29 cellular contexts compared by ENCODE assay signal in genomic region chr22:36460202-36460601, GRCh38. TPM values are rescaled to one million over a fixed set of nuclear protein-coding genes. Genes with fewer than 3 reads are reported as not detected.
DNase-seq lines count a peak whose midpoint lies in the region; ATAC-seq and TF ChIP-seq lines count a peak whose summit lies in the region.
"Had no signal": no experiment of that assay in that cellular context is flagged by ENCODE, and none has a peak within 500 bp of the region (broad histone marks: within the 10 kb centered on the region; RNA-seq: fewer than 3 reads in every experiment).

No MANE protein-coding gene starts in this region.

- no peak overlapping the region for H3K18ac ChIP-seq in IMR-90 (ENCODE audit: low read depth, low read length)

- H2AFZ ChIP-seq in IMR-90 (replicated peaks; ENCODE audit: low read length, poor library complexity) = no peak overlapping the region

- no peak overlapping the region for H4K5ac ChIP-seq in IMR-90 (ENCODE audit: low read depth, low read length)

- TF ChIP-seq CTCF in IMR-90 (conservative IDR thresholded peaks at IDR 0.05; ENCODE audit: low read depth, low read length) = no peak
- no peak for TF ChIP-seq CTCF in neural crest cell (conservative IDR thresholded peaks at IDR 0.05)
- TF ChIP-seq CTCF in thoracic aorta (IDR thresholded peaks at IDR 0.05) = no peak
- no peak for TF ChIP-seq CTCF in glutamatergic neuron (IDR thresholded peaks at IDR 0.05; ENCODE audit: partially characterized antibody, unreplicated experiment)

- H2BK5ac ChIP-seq in IMR-90 (ENCODE audit: low read depth, low read length, poor library complexity, severe bottlenecking) = no peak overlapping the region

- no peak overlapping the region for H4K8ac ChIP-seq in IMR-90 (ENCODE audit: low read depth in 2 of 2, low read length in 2 of 2)

- H3K4me3 Mint-ChIP-seq in effector memory CD8-positive, alpha-beta T cell = no peak overlapping the region
- no peak overlapping the region for H3K4me3 Mint-ChIP-seq in neural crest cell
- no peak overlapping the region for H3K4me3 Mint-ChIP-seq in glutamatergic neuron (ENCODE audit: unreplicated experiment)
- H3K4me3 Mint-ChIP-seq: activated CD8-positive, alpha-beta T cell treated with anti-CD3 and anti-CD28 coated beads, Interleukin-2, amount 10 ng/mL, durations not matched to agents 7 days and 5 days; activated naive CD8-positive, alpha-beta T cell treated with anti-CD3 and anti-CD28 coated beads, Interleukin-2, amount 50 U/mL, for 24 hours; CD4-positive, alpha-beta memory T cell; T-helper 1 cell treated with Interleukin-12 subunit alpha and Interleukin-12 subunit beta and Interleukin-4 antibody, amounts not matched to agents 30 μg/mL and 1 μg/mL, for 36 hours had no signal

- H3K4me1 ChIP-seq in IMR-90 (ENCODE audit: control insufficient read depth, insufficient read depth, low read length) (peaks cover 23% of the 10 kb centered on the region), thoracic aorta (ENCODE audit: control insufficient read depth in 1 of 2, low read depth in 2 of 2) (peaks cover 42 to 78% of the 10 kb centered on the region in 2 donors)

- H3K56ac ChIP-seq in IMR-90 (ENCODE audit: extremely low read depth, insufficient read depth, low read length) = no peak overlapping the region

- peak overlapping the region; percentile 49 to 52 for H3K27ac Mint-ChIP-seq in effector memory CD8-positive, alpha-beta T cell
- H3K27ac Mint-ChIP-seq in neural crest cell (ENCODE audit: unreplicated experiment) (peak overlapping the region; percentile 62), glutamatergic neuron (ENCODE audit: unreplicated experiment) (no peak overlapping the region)
- H3K27ac Mint-ChIP-seq: activated naive CD8-positive, alpha-beta T cell treated with anti-CD3 and anti-CD28 coated beads, Interleukin-2, amount 50 U/mL, for 24 hours; T-helper 1 cell treated with Interleukin-12 subunit alpha and Interleukin-12 subunit beta and Interleukin-4 antibody, amounts not matched to agents 30 μg/mL and 1 μg/mL, for 36 hours had no signal

- H3K23ac ChIP-seq in IMR-90 (ENCODE audit: low read depth, low read length) = no peak overlapping the region

- H2BK15ac ChIP-seq in IMR-90 (ENCODE audit: low read depth, low read length) = peak overlapping the region; percentile 62; the same call in 1 of the 3 replicates

- no peak overlapping the region for H3K9ac ChIP-seq in IMR-90 (ENCODE audit: low read depth, low read length)

- no peak overlapping the region for H3K4me3 ChIP-seq in IMR-90 (ENCODE audit: insufficient read depth, low read depth, low read length)
- no peak overlapping the region for H3K4me3 ChIP-seq in thoracic aorta
- H3K4me3 ChIP-seq: mucosa of descending colon, tibial nerve had no signal

- H4K91ac ChIP-seq in IMR-90 (ENCODE audit: insufficient read depth, low read depth, low read length) = peak overlapping the region; percentile 56; the same call in 1 of the 2 replicates

- dilution Hi-C loops in IMR-90 (cut with HindIII; ENCODE audit: low sequenced_read_pairs, unreplicated experiment) = no loop called here

- POLR2A ChIA-PET in IMR-90 (lab: Charles Lee; ENCODE audit: unreplicated experiment) = no interaction called here

- no peaks in the 10 kb centered on the region for H3K27me3 Mint-ChIP-seq in effector memory CD8-positive, alpha-beta T cell
- H3K27me3 Mint-ChIP-seq in neural crest cell (ENCODE audit: low read depth) (no peaks in the 10 kb centered on the region), glutamatergic neuron (ENCODE audit: unreplicated experiment) (peaks cover 2% of the 10 kb centered on the region)
- H3K27me3 Mint-ChIP-seq: activated naive CD8-positive, alpha-beta T cell treated with anti-CD3 and anti-CD28 coated beads, Interleukin-2, amount 50 U/mL, for 24 hours; CD4-positive, alpha-beta memory T cell had no signal

- TF ChIP-seq RAD21 in IMR-90 (IDR thresholded peaks at IDR 0.05; ENCODE audit: low read length) = no peak

- H3K36me3 Mint-ChIP-seq in effector memory CD8-positive, alpha-beta T cell (ENCODE audit: insufficient read depth) = peaks cover 6% of the 10 kb centered on the region
- no peaks in the 10 kb centered on the region for H3K36me3 Mint-ChIP-seq in neural crest cell (ENCODE audit: low read depth)
- no peaks in the 10 kb centered on the region for H3K36me3 Mint-ChIP-seq in glutamatergic neuron (ENCODE audit: unreplicated experiment)
- H3K36me3 Mint-ChIP-seq: CD4-positive, alpha-beta memory T cell had no signal

- ATAC-seq in IMR-90 (ENCODE audit: low read depth) (no peak), thoracic aorta (ENCODE audit: insufficient number of reproducible peaks, low FRiP score, low read depth) (no peak), GM19452 (IDR thresholded peaks at IDR 0.05; ENCODE audit: unreplicated experiment) (no peak)
- ATAC-seq in effector memory CD8-positive, alpha-beta T cell (replicated peaks) = no peak
- no peak for ATAC-seq in stimulated activated naive CD8-positive, alpha-beta T cell treated with anti-CD3 and anti-CD28 coated beads, Interleukin-15, Interleukin-2, amounts not matched to agents 100 U/mL and 50 U/mL, for 24 hours
- ATAC-seq: activated CD8-positive, alpha-beta T cell treated with anti-CD3 and anti-CD28 coated beads, Interleukin-2, amount 10 ng/mL, durations not matched to agents 7 days and 5 days; activated naive CD8-positive, alpha-beta T cell treated with anti-CD3 and anti-CD28 coated beads, Interleukin-2, amount 50 U/mL, for 24 hours; foreskin keratinocyte; left ventricle myocardium superior had no signal

- no peak for DNase-seq in IMR-90
- no peak for DNase-seq in effector memory CD8-positive, alpha-beta T cell
- no peak for DNase-seq in neural crest cell (ENCODE audit: low read depth, low spot score)
- DNase-seq in thoracic aorta (ENCODE audit: low spot score) = no peak
- no peak for DNase-seq in HuH-7 (ENCODE audit: low spot score)
- DNase-seq in glutamatergic neuron = no peak
- no peak for DNase-seq in stimulated activated naive CD8-positive, alpha-beta T cell treated with anti-CD3 and anti-CD28 coated beads, Interleukin-15, Interleukin-2, amounts not matched to agents 100 U/mL and 50 U/mL, for 24 hours
- DNase-seq: activated CD4-positive, CD25-positive, alpha-beta regulatory T cell treated with anti-CD3 and anti-CD28 coated beads, Interleukin-2, amount 50 U/mL, for 72 hours; activated CD8-positive, alpha-beta T cell treated with anti-CD3 and anti-CD28 coated beads, Interleukin-2, amount 10 ng/mL, durations not matched to agents 7 days and 5 days; activated gamma-delta T cell; activated naive CD8-positive, alpha-beta T cell treated with anti-CD3 and anti-CD28 coated beads, Interleukin-2, amount 50 U/mL, for 24 hours; brain microvascular endothelial cell; CD4-positive, alpha-beta memory T cell; DMS53; effector CD8-positive, alpha-beta T cell; foreskin keratinocyte; GF-D8; hypothalamus; Karpas-422; left ventricle myocardium superior; mucosa of descending colon; NCI-H1436 treated with DMSO at 0.1 percent for 48 hours; NCI-H524; RPMI8226; stimulated activated CD4-positive, alpha-beta T cell treated with anti-CD3 and anti-CD28 coated beads, Interleukin-4, amount 100 ng/mL, for 24 hours; stimulated activated naive CD4-positive, alpha-beta T cell treated with Interleukin-2 at 50 U/mL for 16 hours had no signal

- H4K20me1 ChIP-seq in IMR-90 (ENCODE audit: insufficient read depth, low read length) = no peaks in the 10 kb centered on the region

- H3K9me3 Mint-ChIP-seq in effector memory CD8-positive, alpha-beta T cell = no peaks in the 10 kb centered on the region
- no peaks in the 10 kb centered on the region for H3K9me3 Mint-ChIP-seq in neural crest cell
- H3K9me3 Mint-ChIP-seq in glutamatergic neuron (ENCODE audit: unreplicated experiment) = peaks cover 2% of the 10 kb centered on the region
- H3K9me3 Mint-ChIP-seq: activated naive CD8-positive, alpha-beta T cell treated with anti-CD3 and anti-CD28 coated beads, Interleukin-2, amount 50 U/mL, for 24 hours; CD4-positive, alpha-beta memory T cell; T-helper 1 cell treated with Interleukin-12 subunit alpha and Interleukin-12 subunit beta and Interleukin-4 antibody, amounts not matched to agents 30 μg/mL and 1 μg/mL, for 36 hours had no signal

- no CpG with 5 or more reads among the region's 8 CpGs for WGBS in IMR-90 (ENCODE audit: extremely low coverage in 2 of 2, insufficient read length in 1 of 2), 2 experiments

- no peaks in the 10 kb centered on the region for H3K27me3 ChIP-seq in IMR-90 (ENCODE audit: control insufficient read depth, insufficient read depth, low read length)
- no peaks in the 10 kb centered on the region for H3K27me3 ChIP-seq in thoracic aorta (replicated peaks; ENCODE audit: insufficient read depth)
- H3K27me3 ChIP-seq: brain microvascular endothelial cell, foreskin keratinocyte, tibial nerve had no signal

- H3K14ac ChIP-seq in IMR-90 (replicated peaks; ENCODE audit: low read depth, low read length) = no peak overlapping the region

- CTCF ChIA-PET in IMR-90 (lab: Yijun Ruan, JAX) = no interaction called here

- H3K9me1 ChIP-seq in IMR-90 (ENCODE audit: insufficient read depth, low read length) = peaks cover 14% of the 10 kb centered on the region

- H3K27ac ChIP-seq in IMR-90 (ENCODE audit: insufficient read depth, low read length) (no peak overlapping the region), thoracic aorta (peak overlapping the region; percentile 95 to 96)
- H3K27ac ChIP-seq: brain microvascular endothelial cell, foreskin keratinocyte, tibial nerve had no signal

- H2BK120ac ChIP-seq in IMR-90 (ENCODE audit: low read depth, low read length) = peak overlapping the region; percentile 61; the same call in 1 of the 2 replicates

- in situ Hi-C loops in IMR-90 (cut with MboI; ENCODE audit: low sequenced_read_pairs) = no loop called here

- H3K4me1 Mint-ChIP-seq in effector memory CD8-positive, alpha-beta T cell (ENCODE audit: low read depth in 2 of 2) = peaks cover 9 to 17% of the 10 kb centered on the region in 2 donors
- H3K4me1 Mint-ChIP-seq in neural crest cell = peaks cover 14% of the 10 kb centered on the region
- peaks cover 11% of the 10 kb centered on the region for H3K4me1 Mint-ChIP-seq in glutamatergic neuron (ENCODE audit: low read depth, unreplicated experiment)

- peak overlapping the region; percentile 16 for H2AK5ac ChIP-seq in IMR-90 (ENCODE audit: low read depth, low read length)

- H3K4me2 ChIP-seq in IMR-90 (ENCODE audit: low read depth, low read length) = no peak overlapping the region

- no TSS peak for BruUV-seq in IMR-90 (replicated peaks; lab: Mats Ljungman, UMichigan)

- H2AK9ac ChIP-seq in IMR-90 (replicated peaks; ENCODE audit: low read depth, low read length, poor library complexity) = no peak overlapping the region

- peak overlapping the region; percentile 46 for H3K4ac ChIP-seq in IMR-90 (ENCODE audit: low read depth, low read length)

- intact Hi-C loops in IMR-90 (cut with micrococcal nuclease) = no loop called here

- H2BK20ac ChIP-seq in IMR-90 (ENCODE audit: low read depth, low read length) = peak overlapping the region; percentile 81

- peaks cover 0 to 46% of the 10 kb centered on the region in 2 experiments; a peak in 2 of 4 replicates for H3K79me1 ChIP-seq in IMR-90 (ENCODE audit: low read depth in 1 of 2, low read length in 2 of 2)

- no peaks in the 10 kb centered on the region for H3K36me3 ChIP-seq in IMR-90 (ENCODE audit: control insufficient read depth, insufficient read depth, low read length)
- H3K36me3 ChIP-seq in thoracic aorta = no peaks in the 10 kb centered on the region
- H3K36me3 ChIP-seq: brain microvascular endothelial cell, tibial nerve had no signal

- no peak for TF ChIP-seq POLR2A in IMR-90 (IDR thresholded peaks at IDR 0.05; ENCODE audit: low read depth, low read length)

- no peaks in the 10 kb centered on the region for H3K9me3 ChIP-seq in IMR-90 (ENCODE audit: control insufficient read depth, insufficient read depth, low read length)
- H3K9me3 ChIP-seq in thoracic aorta = no peaks in the 10 kb centered on the region
- H3K9me3 ChIP-seq: mucosa of descending colon, tibial nerve had no signal

RNA-seq across cellular contexts. Expression of gene TXN2, which starts 21.2 kb away (rescaled TPM):
- total RNA-seq in IMR-90 (2012; rRNA removed) (49.6 and 51.7 TPM in 2 replicates), neural crest cell (77.9 and 78.0 TPM in 2 replicates), thoracic aorta (10 to 100 TPM; 26.7 to 31.4 TPM), glutamatergic neuron (ENCODE audit: unreplicated experiment) (66.1 TPM)
- 166 and 175 TPM in 2 replicates for polyA plus RNA-seq in IMR-90 (2012; rRNA removed)
- polyA plus RNA-seq in IMR-90 (2012; cell fraction: cytosol; rRNA removed) = 175 and 176 TPM in 2 replicates
- polyA plus RNA-seq in IMR-90 (2012; cell fraction: nucleus; rRNA removed; ENCODE audit: low replicate concordance) = 99.2 and 111 TPM in 2 replicates

RNA-seq across cellular contexts. Expression of gene FOXRED2, which starts 46.6 kb away (rescaled TPM):
- 1.6 and 1.7 TPM in 2 replicates for total RNA-seq in IMR-90 (2012; rRNA removed)
- polyA plus RNA-seq in IMR-90 (2012; rRNA removed) = 4.0 and 4.1 TPM in 2 replicates
- 2.6 and 4.0 TPM in 2 replicates for polyA plus RNA-seq in IMR-90 (2012; cell fraction: cytosol; rRNA removed)
- 2.5 and 4.6 TPM in 2 replicates for polyA plus RNA-seq in IMR-90 (2012; cell fraction: nucleus; rRNA removed; ENCODE audit: low replicate concordance)
- 44.8 and 45.1 TPM in 2 replicates for total RNA-seq in neural crest cell
- 10 to 100 TPM in 1 of 2 donors, 1 to 10 TPM in 1; 6.8 to 13.8 TPM for total RNA-seq in thoracic aorta
- total RNA-seq in glutamatergic neuron (ENCODE audit: unreplicated experiment) = 41.6 TPM
